ENCODE assay signal across 13 cellular contexts in genomic region chr19:55474269-55475265, GRCh38. TPM values are rescaled to one million over a fixed set of nuclear protein-coding genes. Genes with fewer than 3 reads are reported as not detected.
DNase-seq lines count a peak whose midpoint lies in the region; ATAC-seq, FAIRE-seq and TF ChIP-seq lines count a peak whose summit lies in the region.
"Had no signal": no experiment of that assay in that cellular context is flagged by ENCODE, and none has a peak within 500 bp of the region (broad histone marks: within the 10 kb centered on the region; RNA-seq: fewer than 3 reads in every experiment).

No MANE protein-coding gene starts in this region.

- no peaks in the 10 kb centered on the region for H3K9me3 Mint-ChIP-seq in activated naive CD8-positive, alpha-beta T cell (ENCODE audit: low read depth)
- H3K9me3 Mint-ChIP-seq in naive thymus-derived CD4-positive, alpha-beta T cell: no peaks in the 10 kb centered on the region

- H4K20me1 ChIP-seq in HepG2 (ENCODE audit: insufficient read depth, low read length): no peaks in the 10 kb centered on the region

- 88% methylated on average over 9 of the region's 19 CpGs for WGBS in HepG2 (ENCODE audit: low lambda C conversion rate)
- WGBS in right lobe of liver (ENCODE audit: insufficient coverage, low coverage, low lambda C conversion rate, missing lambda C conversion rate): 85% methylated on average over 5 of the region's 19 CpGs

- H3K4me1 Mint-ChIP-seq in activated naive CD8-positive, alpha-beta T cell (ENCODE audit: low read depth): peaks cover 23% of the 10 kb centered on the region
- peaks cover 15 to 33% (median 24%) of the 10 kb centered on the region in 7 donors for H3K4me1 Mint-ChIP-seq in naive thymus-derived CD4-positive, alpha-beta T cell

- H3K36me3 ChIP-seq in HepG2 (replicated peaks in 1 of 2; ENCODE audit: control insufficient read depth in 1 of 2, insufficient read depth in 2 of 2, low read length in 2 of 2) (no peaks in the 10 kb centered on the region), right lobe of liver (no peaks in the 10 kb centered on the region), kidney (ENCODE audit: control insufficient read depth in 1 of 2, insufficient read depth in 2 of 2, low read length in 2 of 2) (no peaks in the 10 kb centered on the region), vagina (no peaks in the 10 kb centered on the region), brain microvascular endothelial cell (replicated peaks) (no peaks in the 10 kb centered on the region)
- H3K36me3 ChIP-seq in naive thymus-derived CD4-positive, alpha-beta T cell (ENCODE audit: control insufficient read depth in 2 of 3, insufficient read depth in 3 of 3, low read length in 3 of 3): no peaks in the 10 kb centered on the region

- H3K79me2 ChIP-seq in HepG2 (ENCODE audit: insufficient read depth, low read length): peaks cover 11% of the 10 kb centered on the region

- no peak for TF ChIP-seq POLR2A in HepG2 (IDR thresholded peaks at IDR 0.05; ENCODE audit: insufficient read depth in 1 of 2, low read depth in 2 of 2, low read length in 2 of 2)
- no peak for TF ChIP-seq POLR2A in right lobe of liver (IDR thresholded peaks at IDR 0.05)
- TF ChIP-seq POLR2A in vagina (IDR thresholded peaks at IDR 0.05): no peak

- DNase-seq in HepG2 (ENCODE audit: low spot score): no peak
- no peak for DNase-seq in right lobe of liver
- peak; percentile 89 for DNase-seq in kidney
- DNase-seq in vagina (ENCODE audit: extremely low spot score in 2 of 2): no peak
- no peak for DNase-seq in brain microvascular endothelial cell
- no peak for DNase-seq in naive thymus-derived CD4-positive, alpha-beta T cell
- DNase-seq: body of pancreas, left ventricle myocardium superior had no signal

- H3K4me1 ChIP-seq in HepG2 (ENCODE audit: insufficient read depth, low read length) (peaks cover 53% of the 10 kb centered on the region), right lobe of liver (peaks cover 0 to 17% (median 4%) of the 10 kb centered on the region in 4 donors), kidney (ENCODE audit: control insufficient read depth in 1 of 2, insufficient read depth in 1 of 2, low read depth in 1 of 2, low read length in 2 of 2) (peaks cover 28 to 29% of the 10 kb centered on the region in 2 donors), vagina (peaks cover 46% of the 10 kb centered on the region)
- peaks cover 14 to 15% of the 10 kb centered on the region in 2 donors for H3K4me1 ChIP-seq in naive thymus-derived CD4-positive, alpha-beta T cell (ENCODE audit: control insufficient read depth in 2 of 2, insufficient read depth in 2 of 2, low read length in 2 of 2)

- no peaks in the 10 kb centered on the region for H3K9me3 ChIP-seq in HepG2 (ENCODE audit: low read length)
- no peaks in the 10 kb centered on the region for H3K9me3 ChIP-seq in right lobe of liver
- H3K9me3 ChIP-seq in kidney (ENCODE audit: control insufficient read depth in 1 of 2, low read length in 2 of 2): no peaks in the 10 kb centered on the region
- H3K9me3 ChIP-seq in vagina: no peaks in the 10 kb centered on the region
- no peaks in the 10 kb centered on the region for H3K9me3 ChIP-seq in naive thymus-derived CD4-positive, alpha-beta T cell (ENCODE audit: control insufficient read depth in 2 of 3, low read length in 3 of 3)
- H3K9me3 ChIP-seq: body of pancreas had no signal

- CTCF ChIA-PET in HepG2 (lab: Yijun Ruan, JAX; ENCODE audit: low intra/inter-chr PET ratio, low total read pairs): no interaction called here
- CTCF ChIA-PET in naive thymus-derived CD4-positive, alpha-beta T cell (lab: Charles Lee): interaction anchor here (1.4 to 1.9 kb wide), 3 partner anchors 29 to 158 kb away, joined by 4 to 9 read pairs (median 5); no protein-coding TSS in a partner anchor

- intact Hi-C loops in HepG2 (cut with micrococcal nuclease; ENCODE audit: unreplicated experiment): no loop called here
- intact Hi-C loops in right lobe of liver (cut with DNase I): no loop called here
- intact Hi-C loops in kidney (cut with DNase I): no loop called here
- intact Hi-C loops in vagina (cut with DNase I): no loop called here
- intact Hi-C loops in naive thymus-derived CD4-positive, alpha-beta T cell (cut with micrococcal nuclease): loop anchor here (5.0 kb wide), 2 partner anchors 467 to 1012 kb away; partner anchors contain the start of gene LENG9 (in 1 of the 2)

- TF ChIP-seq RAD21 in HepG2 (CRISPR knock-in tag; IDR thresholded peaks at IDR 0.05): no peak

- no peaks in the 10 kb centered on the region for H3K36me3 Mint-ChIP-seq in activated naive CD8-positive, alpha-beta T cell
- peaks cover 0 to 6% (median 0%) of the 10 kb centered on the region in 5 donors for H3K36me3 Mint-ChIP-seq in naive thymus-derived CD4-positive, alpha-beta T cell

- H3K9ac ChIP-seq in HepG2 (ENCODE audit: insufficient read depth, low read depth, low read length) (no peak overlapping the region), kidney (ENCODE audit: low read length in 2 of 2) (no peak overlapping the region)

- TF ChIP-seq CTCF in HepG2 (CRISPR knock-in tag; IDR thresholded peaks at IDR 0.05) (no peak), right lobe of liver (IDR thresholded peaks at IDR 0.05) (no peak), kidney (IDR thresholded peaks at IDR 0.05; ENCODE audit: borderline replicate concordance, extremely low read depth, insufficient read depth) (no peak), vagina (IDR thresholded peaks at IDR 0.05) (no peak), brain microvascular endothelial cell (IDR thresholded peaks at IDR 0.05; ENCODE audit: low read depth, low read length, missing control alignments) (no peak)

- TF ChIP-seq EP300 in HepG2 (IDR thresholded peaks at IDR 0.05; ENCODE audit: low read depth in 2 of 2, low read length in 2 of 2) (no peak), HepG2 (CRISPR knock-in tag; IDR thresholded peaks at IDR 0.05; ENCODE audit: borderline replicate concordance) (no peak)

- FAIRE-seq in HepG2 (lab: Jason Lieb, UNC) (no peak), kidney (lab: Jason Lieb, UNC) (no peak)
- FAIRE-seq: HTR-8/SVneo had no signal

- no peaks in the 10 kb centered on the region for H3K27me3 Mint-ChIP-seq in activated naive CD8-positive, alpha-beta T cell
- H3K27me3 Mint-ChIP-seq in naive thymus-derived CD4-positive, alpha-beta T cell: no peaks in the 10 kb centered on the region

- POLR2A ChIA-PET in HepG2 (lab: Yijun Ruan, JAX): interaction anchor here (0.7 to 2.9 kb wide), 3 partner anchors 13 to 135 kb away, joined by 3 to 10 read pairs (median 5); partner anchors contain the start of gene ISOC2
- POLR2A ChIA-PET in naive thymus-derived CD4-positive, alpha-beta T cell (lab: Charles Lee): interaction anchor here (0.9 to 3.5 kb wide), 4 partner anchors 10 to 173 kb away, joined by 3 to 29 read pairs (median 4); partner anchors contain the start of genes CCDC106, ISOC2, NAT14 and ZNF784

- H3K4me3 Mint-ChIP-seq in activated naive CD8-positive, alpha-beta T cell: peak overlapping the region; percentile 35
- H3K4me3 Mint-ChIP-seq in naive thymus-derived CD4-positive, alpha-beta T cell: peak overlapping the region in 3 of 10 donors; percentile 47 to 83 (median 47)

- H3K27ac ChIP-seq in HepG2 (ENCODE audit: extremely low read length, insufficient read depth, low read length): no peak overlapping the region
- no peak overlapping the region for H3K27ac ChIP-seq in right lobe of liver
- H3K27ac ChIP-seq in kidney (ENCODE audit: low read depth in 2 of 2, low read length in 2 of 2): peak overlapping the region; percentile 9 to 45
- peak overlapping the region; percentile 57 for H3K27ac ChIP-seq in vagina
- H3K27ac ChIP-seq in brain microvascular endothelial cell: no peak overlapping the region
- H3K27ac ChIP-seq in naive thymus-derived CD4-positive, alpha-beta T cell (ENCODE audit: low read depth, low read length): no peak overlapping the region
- H3K27ac ChIP-seq: body of pancreas had no signal

- ATAC-seq in HepG2 (no peak), right lobe of liver (no peak), GM19035 (IDR thresholded peaks at IDR 0.05; ENCODE audit: unreplicated experiment) (no peak)
- no peak for ATAC-seq in naive thymus-derived CD4-positive, alpha-beta T cell
- ATAC-seq: body of pancreas, left ventricle myocardium superior, right cardiac atrium had no signal

- H3K4me3 ChIP-seq in HepG2 (replicated peaks in 1 of 3; ENCODE audit: insufficient read depth in 1 of 3, low read depth in 2 of 3, low read length in 3 of 3): no peak overlapping the region
- no peak overlapping the region for H3K4me3 ChIP-seq in right lobe of liver
- H3K4me3 ChIP-seq in kidney (ENCODE audit: low read length in 2 of 2): no peak overlapping the region
- no peak overlapping the region for H3K4me3 ChIP-seq in vagina
- H3K4me3 ChIP-seq in brain microvascular endothelial cell (ENCODE audit: low read depth, low read length): no peak overlapping the region
- no peak overlapping the region for H3K4me3 ChIP-seq in naive thymus-derived CD4-positive, alpha-beta T cell (ENCODE audit: low read length)
- H3K4me3 ChIP-seq: body of pancreas had no signal

- H2AFZ ChIP-seq in HepG2 (ENCODE audit: low read length): no peak overlapping the region

- no peak overlapping the region for H3K27ac Mint-ChIP-seq in activated naive CD8-positive, alpha-beta T cell
- H3K27ac Mint-ChIP-seq in naive thymus-derived CD4-positive, alpha-beta T cell: no peak overlapping the region

- no peak overlapping the region for H3K4me2 ChIP-seq in HepG2 (ENCODE audit: low read depth, low read length)

- H3K27me3 ChIP-seq in HepG2 (ENCODE audit: control insufficient read depth in 1 of 2, insufficient read depth in 2 of 2, low read length in 2 of 2): no peaks in the 10 kb centered on the region; a peak in 1 of 5 replicates
- no peaks in the 10 kb centered on the region for H3K27me3 ChIP-seq in right lobe of liver
- H3K27me3 ChIP-seq in vagina: no peaks in the 10 kb centered on the region
- H3K27me3 ChIP-seq in brain microvascular endothelial cell (replicated peaks): no peaks in the 10 kb centered on the region
- H3K27me3 ChIP-seq in naive thymus-derived CD4-positive, alpha-beta T cell (ENCODE audit: control insufficient read depth in 2 of 2, insufficient read depth in 2 of 2, low read length in 2 of 2): no peaks in the 10 kb centered on the region
- H3K27me3 ChIP-seq: body of pancreas had no signal

- in situ Hi-C loops in HepG2 (cut with HindIII; ENCODE audit: extremely low pct_ligation_motif_present, low pct_unique_long_range_greater_than_20kb) (no loop called here), brain microvascular endothelial cell (cut with HindIII; ENCODE audit: low pct_ligation_motif_present, low sequenced_read_pairs) (no loop called here)

- BruUV-seq in HepG2 (replicated peaks; lab: Mats Ljungman, UMichigan): no TSS peak

RNA-seq across cellular contexts. Expression of gene ZNF628, which starts 1.9 kb away (rescaled TPM):
- total RNA-seq in HepG2 (2016; rRNA removed; fragmentation: Illumina TruSeq; extraction: Trizol) (1.00 and 1.2 TPM in 2 replicates), right lobe of liver (1 to 10 TPM; 3.4 to 9.2 (median 4.4) TPM), kidney (12.0 TPM), vagina (2.7 TPM)
- total RNA-seq in HepG2 (2016; cell fraction: cytosol; rRNA removed; fragmentation: Illumina TruSeq; extraction: Trizol; ENCODE audit: low read depth): 0.53 and 0.91 TPM in 2 replicates
- 0.98 and 1.1 TPM in 2 replicates for total RNA-seq in HepG2 (2016; cell fraction: insoluble cytoplasmic fraction; rRNA removed; fragmentation: Illumina TruSeq; extraction: Trizol)
- 1.9 and 2.5 TPM in 2 replicates for total RNA-seq in HepG2 (2016; cell fraction: membrane; rRNA removed; fragmentation: Illumina TruSeq; extraction: Trizol)
- total RNA-seq in HepG2 (2016; cell fraction: nucleus; rRNA removed; fragmentation: Illumina TruSeq; extraction: Trizol): 1.2 TPM in 2 replicates
- polyA plus RNA-seq in HepG2 (2011; rRNA removed) (0.48 and 0.54 TPM in 2 replicates), kidney (ENCODE audit: insufficient read depth, low read depth, low replicate concordance) (2.3 TPM)
- polyA plus RNA-seq in HepG2 (2011; cell fraction: cytosol; rRNA removed): 0.19 and 0.56 TPM in 2 replicates
- 2.8 and 4.7 TPM in 2 replicates for polyA plus RNA-seq in HepG2 (2011; cell fraction: nucleus; rRNA removed)
- polyA plus RNA-seq in HepG2 (2012): 1.7 and 1.9 TPM in 2 replicates
- polyA plus RNA-seq in HepG2 (2016; cell fraction: cytosol; fragmentation: Illumina TruSeq; extraction: Trizol; ENCODE audit: low read depth): 0.40 and 0.47 TPM in 2 replicates
- 1.4 and 2.1 TPM in 2 replicates for polyA plus RNA-seq in HepG2 (2016; cell fraction: insoluble cytoplasmic fraction; fragmentation: Illumina TruSeq; extraction: Trizol; ENCODE audit: low read depth)
- polyA plus RNA-seq in HepG2 (2016; cell fraction: membrane; fragmentation: Illumina TruSeq; extraction: Trizol; ENCODE audit: low read depth): 1.1 and 2.4 TPM in 2 replicates
- 2.5 and 2.7 TPM in 2 replicates for polyA plus RNA-seq in HepG2 (2016; cell fraction: nucleus; fragmentation: Illumina TruSeq; extraction: Trizol; ENCODE audit: insufficient read depth, low read depth)
- polyA minus RNA-seq in HepG2 (2011; rRNA and poly(A)+ RNA removed; ENCODE audit: low replicate concordance): 0.75 and 2.3 TPM in 2 replicates
- 1.9 and 2.1 TPM in 2 replicates for polyA minus RNA-seq in HepG2 (2011; cell fraction: cytosol; rRNA and poly(A)+ RNA removed)
- polyA minus RNA-seq in HepG2 (2011; cell fraction: nucleus; rRNA and poly(A)+ RNA removed): 0.62 and 1.8 TPM in 2 replicates
- 10 to 100 TPM in 2 of 5 experiments, 1 to 10 TPM in 3; 6.6 to 27.2 (median 9.0) TPM for total RNA-seq in naive thymus-derived CD4-positive, alpha-beta T cell
- polyA plus RNA-seq in naive thymus-derived CD4-positive, alpha-beta T cell: 1 to 10 TPM in 1 of 2 donors, under 1 TPM in 1; 0.07 to 1.6 TPM

RNA-seq across cellular contexts. Expression of gene C19orf85, which starts 10.0 kb away (rescaled TPM):
- total RNA-seq in HepG2 (2016; rRNA removed; fragmentation: Illumina TruSeq; extraction: Trizol): not detected in 2 replicates
- not detected in 2 replicates for total RNA-seq in HepG2 (2016; cell fraction: cytosol; rRNA removed; fragmentation: Illumina TruSeq; extraction: Trizol; ENCODE audit: low read depth)
- total RNA-seq in HepG2 (2016; cell fraction: insoluble cytoplasmic fraction; rRNA removed; fragmentation: Illumina TruSeq; extraction: Trizol): not detected in 2 replicates
- total RNA-seq in HepG2 (2016; cell fraction: membrane; rRNA removed; fragmentation: Illumina TruSeq; extraction: Trizol): not detected in 2 replicates
- not detected in 2 replicates for total RNA-seq in HepG2 (2016; cell fraction: nucleus; rRNA removed; fragmentation: Illumina TruSeq; extraction: Trizol)
- not detected in 2 replicates for polyA plus RNA-seq in HepG2 (2011; rRNA removed)
- not detected in 2 replicates for polyA plus RNA-seq in HepG2 (2011; cell fraction: cytosol; rRNA removed)
- not detected in 2 replicates for polyA plus RNA-seq in HepG2 (2011; cell fraction: nucleus; rRNA removed)
- polyA plus RNA-seq in HepG2 (2012): not detected in 2 replicates
- not detected in 2 replicates for polyA plus RNA-seq in HepG2 (2016; cell fraction: cytosol; fragmentation: Illumina TruSeq; extraction: Trizol; ENCODE audit: low read depth)
- polyA plus RNA-seq in HepG2 (2016; cell fraction: insoluble cytoplasmic fraction; fragmentation: Illumina TruSeq; extraction: Trizol; ENCODE audit: low read depth): not detected in 2 replicates
- not detected in 2 replicates for polyA plus RNA-seq in HepG2 (2016; cell fraction: membrane; fragmentation: Illumina TruSeq; extraction: Trizol; ENCODE audit: low read depth)
- not detected in 2 replicates for polyA plus RNA-seq in HepG2 (2016; cell fraction: nucleus; fragmentation: Illumina TruSeq; extraction: Trizol; ENCODE audit: insufficient read depth, low read depth)
- not detected in 2 replicates for polyA minus RNA-seq in HepG2 (2011; rRNA and poly(A)+ RNA removed; ENCODE audit: low replicate concordance)
- not detected in 2 replicates for polyA minus RNA-seq in HepG2 (2011; cell fraction: cytosol; rRNA and poly(A)+ RNA removed)
- not detected in 2 replicates for polyA minus RNA-seq in HepG2 (2011; cell fraction: nucleus; rRNA and poly(A)+ RNA removed)
- not detected for total RNA-seq in right lobe of liver
- not detected for total RNA-seq in kidney
- not detected for polyA plus RNA-seq in kidney (ENCODE audit: insufficient read depth, low read depth, low replicate concordance)
- not detected for total RNA-seq in vagina
- not detected for total RNA-seq in naive thymus-derived CD4-positive, alpha-beta T cell
- not detected for polyA plus RNA-seq in naive thymus-derived CD4-positive, alpha-beta T cell
- total RNA-seq: body of pancreas, left ventricle myocardium superior, right cardiac atrium, SK-MEL-5 had no signal
- polyA plus RNA-seq: right cardiac atrium had no signal

RNA-seq across cellular contexts. Expression of gene NAT14, which starts 10.4 kb away (rescaled TPM):
- total RNA-seq in HepG2 (2016; rRNA removed; fragmentation: Illumina TruSeq; extraction: Trizol) (14.7 and 22.3 TPM in 2 replicates), right lobe of liver (1 to 10 TPM; 2.5 to 6.0 (median 3.9) TPM), kidney (42.6 TPM), vagina (14.2 TPM)
- total RNA-seq in HepG2 (2016; cell fraction: cytosol; rRNA removed; fragmentation: Illumina TruSeq; extraction: Trizol; ENCODE audit: low read depth): 15.7 and 17.4 TPM in 2 replicates
- total RNA-seq in HepG2 (2016; cell fraction: insoluble cytoplasmic fraction; rRNA removed; fragmentation: Illumina TruSeq; extraction: Trizol): 14.8 and 26.5 TPM in 2 replicates
- 24.1 and 26.6 TPM in 2 replicates for total RNA-seq in HepG2 (2016; cell fraction: membrane; rRNA removed; fragmentation: Illumina TruSeq; extraction: Trizol)
- 17.7 and 22.1 TPM in 2 replicates for total RNA-seq in HepG2 (2016; cell fraction: nucleus; rRNA removed; fragmentation: Illumina TruSeq; extraction: Trizol)
- polyA plus RNA-seq in HepG2 (2011; rRNA removed) (20.7 and 24.7 TPM in 2 replicates), kidney (ENCODE audit: insufficient read depth, low read depth, low replicate concordance) (45.0 TPM)
- 17.5 and 24.6 TPM in 2 replicates for polyA plus RNA-seq in HepG2 (2011; cell fraction: cytosol; rRNA removed)
- polyA plus RNA-seq in HepG2 (2011; cell fraction: nucleus; rRNA removed): 37.8 and 42.1 TPM in 2 replicates
- 19.0 and 25.8 TPM in 2 replicates for polyA plus RNA-seq in HepG2 (2012)
- 18.4 and 22.8 TPM in 2 replicates for polyA plus RNA-seq in HepG2 (2016; cell fraction: cytosol; fragmentation: Illumina TruSeq; extraction: Trizol; ENCODE audit: low read depth)
- 16.4 and 17.1 TPM in 2 replicates for polyA plus RNA-seq in HepG2 (2016; cell fraction: insoluble cytoplasmic fraction; fragmentation: Illumina TruSeq; extraction: Trizol; ENCODE audit: low read depth)
- polyA plus RNA-seq in HepG2 (2016; cell fraction: membrane; fragmentation: Illumina TruSeq; extraction: Trizol; ENCODE audit: low read depth): 23.9 and 24.7 TPM in 2 replicates
- 40.3 and 41.0 TPM in 2 replicates for polyA plus RNA-seq in HepG2 (2016; cell fraction: nucleus; fragmentation: Illumina TruSeq; extraction: Trizol; ENCODE audit: insufficient read depth, low read depth)
- 4.3 and 11.1 TPM in 2 replicates for polyA minus RNA-seq in HepG2 (2011; rRNA and poly(A)+ RNA removed; ENCODE audit: low replicate concordance)
- 4.5 and 6.5 TPM in 2 replicates for polyA minus RNA-seq in HepG2 (2011; cell fraction: cytosol; rRNA and poly(A)+ RNA removed)
- polyA minus RNA-seq in HepG2 (2011; cell fraction: nucleus; rRNA and poly(A)+ RNA removed): 3.2 and 5.3 TPM in 2 replicates
- 10 to 100 TPM in 1 of 5 experiments, 1 to 10 TPM in 4; 2.7 to 12.8 (median 7.5) TPM for total RNA-seq in naive thymus-derived CD4-positive, alpha-beta T cell
- 1 to 10 TPM; 1.7 to 3.3 TPM for polyA plus RNA-seq in naive thymus-derived CD4-positive, alpha-beta T cell

RNA-seq across cellular contexts. Expression of gene ISOC2, which starts 13.1 kb away (rescaled TPM):
- total RNA-seq in HepG2 (2016; rRNA removed; fragmentation: Illumina TruSeq; extraction: Trizol) (105 and 106 TPM in 2 replicates), right lobe of liver (100 to 1,000 TPM in 3 of 6 experiments, 10 to 100 TPM in 3; 69.4 to 222 (median 100) TPM), kidney (45.9 TPM), vagina (61.4 TPM)
- total RNA-seq in HepG2 (2016; cell fraction: cytosol; rRNA removed; fragmentation: Illumina TruSeq; extraction: Trizol; ENCODE audit: low read depth): 58.0 and 83.1 TPM in 2 replicates
- 111 TPM in 2 replicates for total RNA-seq in HepG2 (2016; cell fraction: insoluble cytoplasmic fraction; rRNA removed; fragmentation: Illumina TruSeq; extraction: Trizol)
- 74.7 and 115 TPM in 2 replicates for total RNA-seq in HepG2 (2016; cell fraction: membrane; rRNA removed; fragmentation: Illumina TruSeq; extraction: Trizol)
- 35.2 and 36.6 TPM in 2 replicates for total RNA-seq in HepG2 (2016; cell fraction: nucleus; rRNA removed; fragmentation: Illumina TruSeq; extraction: Trizol)
- polyA plus RNA-seq in HepG2 (2011; rRNA removed) (76.8 and 91.2 TPM in 2 replicates), kidney (ENCODE audit: insufficient read depth, low read depth, low replicate concordance) (326 TPM)
- 54.7 and 108 TPM in 2 replicates for polyA plus RNA-seq in HepG2 (2011; cell fraction: cytosol; rRNA removed)
- polyA plus RNA-seq in HepG2 (2011; cell fraction: nucleus; rRNA removed): 86.0 and 95.9 TPM in 2 replicates
- 45.9 and 55.5 TPM in 2 replicates for polyA plus RNA-seq in HepG2 (2012)
- polyA plus RNA-seq in HepG2 (2016; cell fraction: cytosol; fragmentation: Illumina TruSeq; extraction: Trizol; ENCODE audit: low read depth): 60.4 and 89.7 TPM in 2 replicates
- polyA plus RNA-seq in HepG2 (2016; cell fraction: insoluble cytoplasmic fraction; fragmentation: Illumina TruSeq; extraction: Trizol; ENCODE audit: low read depth): 101 and 114 TPM in 2 replicates
- polyA plus RNA-seq in HepG2 (2016; cell fraction: membrane; fragmentation: Illumina TruSeq; extraction: Trizol; ENCODE audit: low read depth): 71.9 and 93.3 TPM in 2 replicates
- 63.4 and 69.6 TPM in 2 replicates for polyA plus RNA-seq in HepG2 (2016; cell fraction: nucleus; fragmentation: Illumina TruSeq; extraction: Trizol; ENCODE audit: insufficient read depth, low read depth)
- 18.3 and 57.5 TPM in 2 replicates for polyA minus RNA-seq in HepG2 (2011; rRNA and poly(A)+ RNA removed; ENCODE audit: low replicate concordance)
- polyA minus RNA-seq in HepG2 (2011; cell fraction: cytosol; rRNA and poly(A)+ RNA removed): 34.3 and 34.6 TPM in 2 replicates
- polyA minus RNA-seq in HepG2 (2011; cell fraction: nucleus; rRNA and poly(A)+ RNA removed): 21.0 and 25.6 TPM in 2 replicates
- total RNA-seq in naive thymus-derived CD4-positive, alpha-beta T cell: 10 to 100 TPM in 3 of 5 experiments, 1 to 10 TPM in 2; 5.1 to 20.1 (median 11.3) TPM
- 10 to 100 TPM; 25.9 to 31.2 TPM for polyA plus RNA-seq in naive thymus-derived CD4-positive, alpha-beta T cell

RNA-seq across cellular contexts. Expression of gene SSC5D, which starts 13.7 kb away (rescaled TPM):
- not detected in 2 replicates for total RNA-seq in HepG2 (2016; rRNA removed; fragmentation: Illumina TruSeq; extraction: Trizol)
- total RNA-seq in HepG2 (2016; cell fraction: cytosol; rRNA removed; fragmentation: Illumina TruSeq; extraction: Trizol; ENCODE audit: low read depth): not detected in 2 replicates
- not detected in 2 replicates for total RNA-seq in HepG2 (2016; cell fraction: insoluble cytoplasmic fraction; rRNA removed; fragmentation: Illumina TruSeq; extraction: Trizol)
- not detected in 2 replicates for total RNA-seq in HepG2 (2016; cell fraction: membrane; rRNA removed; fragmentation: Illumina TruSeq; extraction: Trizol)
- not detected in 2 replicates for total RNA-seq in HepG2 (2016; cell fraction: nucleus; rRNA removed; fragmentation: Illumina TruSeq; extraction: Trizol)
- 0.03 TPM in 1 of 2 replicates, not detected in the other for polyA plus RNA-seq in HepG2 (2011; rRNA removed)
- polyA plus RNA-seq in HepG2 (2011; cell fraction: cytosol; rRNA removed): not detected in 2 replicates
- polyA plus RNA-seq in HepG2 (2011; cell fraction: nucleus; rRNA removed): 0.10 and 0.61 TPM in 2 replicates
- 0.03 TPM in 1 of 2 replicates, not detected in the other for polyA plus RNA-seq in HepG2 (2012)
- polyA plus RNA-seq in HepG2 (2016; cell fraction: cytosol; fragmentation: Illumina TruSeq; extraction: Trizol; ENCODE audit: low read depth): not detected in 2 replicates
- polyA plus RNA-seq in HepG2 (2016; cell fraction: insoluble cytoplasmic fraction; fragmentation: Illumina TruSeq; extraction: Trizol; ENCODE audit: low read depth): not detected in 2 replicates
- polyA plus RNA-seq in HepG2 (2016; cell fraction: membrane; fragmentation: Illumina TruSeq; extraction: Trizol; ENCODE audit: low read depth): not detected in 2 replicates
- not detected in 2 replicates for polyA plus RNA-seq in HepG2 (2016; cell fraction: nucleus; fragmentation: Illumina TruSeq; extraction: Trizol; ENCODE audit: insufficient read depth, low read depth)
- 0.04 and 0.14 TPM in 2 replicates for polyA minus RNA-seq in HepG2 (2011; rRNA and poly(A)+ RNA removed; ENCODE audit: low replicate concordance)
- polyA minus RNA-seq in HepG2 (2011; cell fraction: cytosol; rRNA and poly(A)+ RNA removed): not detected in 2 replicates
- 0.12 TPM in 1 of 2 replicates, not detected in the other for polyA minus RNA-seq in HepG2 (2011; cell fraction: nucleus; rRNA and poly(A)+ RNA removed)
- total RNA-seq in right lobe of liver: 1 to 10 TPM in 4 of 6 experiments, under 1 TPM in 2; 0.35 to 1.6 (median 1.2) TPM
- total RNA-seq in kidney: 9.4 TPM
- 2.2 TPM for polyA plus RNA-seq in kidney (ENCODE audit: insufficient read depth, low read depth, low replicate concordance)
- total RNA-seq in vagina: 13.5 TPM
- under 1 TPM; 0.21 to 0.48 (median 0.35) TPM for total RNA-seq in naive thymus-derived CD4-positive, alpha-beta T cell
- polyA plus RNA-seq in naive thymus-derived CD4-positive, alpha-beta T cell: not detected
- total RNA-seq: SK-MEL-5 had no signal

Comparison
In these comparisons a context has a peak if more than half of its experiments do, and no peak if none do; other contexts are left out.
1. H3K27ac ChIP-seq: peak in kidney (2 of 2) and vagina (single experiment); none in HepG2 (single experiment), right lobe of liver (0 of 3), brain microvascular endothelial cell (single experiment) and naive thymus-derived CD4-positive, alpha-beta T cell (single experiment).
2. intact Hi-C loops: an anchor here in naive thymus-derived CD4-positive, alpha-beta T cell (5.0 kb wide); none called in HepG2, right lobe of liver, kidney and vagina.